21 cellular contexts compared by ENCODE assay signal in the genomic region with DNA sequence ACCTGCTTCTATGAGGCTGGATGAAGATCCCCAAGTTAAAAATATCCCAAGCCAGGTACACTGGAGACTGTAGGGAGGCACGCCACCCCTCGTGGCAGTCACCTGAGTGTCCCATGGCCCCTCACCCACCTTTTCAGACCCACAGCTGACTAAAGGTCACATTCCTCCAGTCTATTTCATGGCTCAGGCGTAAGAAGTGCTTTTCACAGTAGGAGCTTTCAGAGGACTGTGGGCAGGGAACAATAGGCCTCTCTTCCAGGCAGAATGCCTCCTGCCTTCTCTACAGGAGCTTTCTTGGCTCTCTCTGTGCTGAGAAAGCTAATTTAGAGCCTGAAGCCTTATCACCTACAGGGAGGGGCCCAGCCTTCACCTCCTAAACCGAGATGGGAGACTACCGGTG.
DNase-seq lines count a peak whose midpoint lies in the region; ATAC-seq and TF ChIP-seq lines count a peak whose summit lies in the region.
"Had no signal": no experiment of that assay in that cellular context is flagged by ENCODE, and none has a peak within 500 bp of the region (broad histone marks: within the 10 kb centered on the region; RNA-seq: fewer than 3 reads in every experiment).

No MANE protein-coding gene starts in this region.

- peaks cover 5% of the 10 kb centered on the region for H3K4me1 Mint-ChIP-seq in MCF 10A (ENCODE audit: insufficient read depth, unreplicated experiment)
- H3K4me1 Mint-ChIP-seq in brain, result peaks cover 49% of the 10 kb centered on the region
- no peaks in the 10 kb centered on the region for H3K4me1 Mint-ChIP-seq in activated T-helper 1 cell treated with anti-CD3 and anti-CD28 coated beads, Interleukin-12 subunit alpha, Interleukin-12 subunit beta, Interleukin-2, Interleukin-4 antibody, amounts not matched to agents 30 ng/mL and 10 ng/mL and 1 ng/mL, durations not matched to agents 14 hours and 24 hours and 36 hours (ENCODE audit: low read depth)
- H3K4me1 Mint-ChIP-seq: activated naive CD4-positive, alpha-beta T cell treated with anti-CD3 and anti-CD28 coated beads, Interleukin-2, amount 50 U/mL, for 24 hours; stimulated activated naive CD8-positive, alpha-beta T cell treated with anti-CD3 and anti-CD28 coated beads, Interleukin-15, amount 100 ng/mL, for 72 hours had no signal

- intact Hi-C loops in breast epithelium (cut with DNase I; ENCODE audit: low total_unique reads), result no loop called here
- intact Hi-C loops in MCF 10A (cut with micrococcal nuclease), result no loop called here
- intact Hi-C loops in activated T-helper 1 cell treated with anti-CD3 and anti-CD28 coated beads, Interleukin-12 subunit alpha, Interleukin-12 subunit beta, Interleukin-2, Interleukin-4 antibody, amounts not matched to agents 30 ng/mL and 10 ng/mL and 1 ng/mL, durations not matched to agents 14 hours and 24 hours and 36 hours (cut with micrococcal nuclease), result no loop called here

- POLR2A ChIA-PET in MCF 10A (lab: Yijun Ruan, JAX), result no interaction called here

- TF ChIP-seq CTCF in breast epithelium (IDR thresholded peaks at IDR 0.05) (no peak), MCF 10A (IDR thresholded peaks at IDR 0.05; ENCODE audit: unreplicated experiment) (no peak), brain (conservative IDR thresholded peaks at IDR 0.05) (no peak), lung (IDR thresholded peaks at IDR 0.05; ENCODE audit: control extremely low read depth, extremely low read depth) (no peak), suprapubic skin (IDR thresholded peaks at IDR 0.05) (no peak)

- H3K36me3 Mint-ChIP-seq in MCF 10A (ENCODE audit: insufficient read depth, unreplicated experiment) (no peaks in the 10 kb centered on the region), brain (peaks cover 12% of the 10 kb centered on the region)
- H3K36me3 Mint-ChIP-seq in activated T-helper 1 cell treated with anti-CD3 and anti-CD28 coated beads, Interleukin-12 subunit alpha, Interleukin-12 subunit beta, Interleukin-2, Interleukin-4 antibody, amounts not matched to agents 30 ng/mL and 10 ng/mL and 1 ng/mL, durations not matched to agents 14 hours and 24 hours and 36 hours (ENCODE audit: low read depth), result no peaks in the 10 kb centered on the region
- H3K36me3 Mint-ChIP-seq: activated naive CD4-positive, alpha-beta T cell treated with anti-CD3 and anti-CD28 coated beads, Interleukin-2, amount 50 U/mL, for 24 hours had no signal

- TF ChIP-seq EP300 in suprapubic skin (IDR thresholded peaks at IDR 0.05), result no peak

- ATAC-seq in lung (ENCODE audit: insufficient read depth, low FRiP score) (no peak), GM18868 (IDR thresholded peaks at IDR 0.05; ENCODE audit: unreplicated experiment) (no peak)
- ATAC-seq: activated CD8-positive, alpha-beta T cell treated with anti-CD3 and anti-CD28 coated beads for 36 hours; left ventricle myocardium superior; stimulated activated naive CD8-positive, alpha-beta T cell treated with anti-CD3 and anti-CD28 coated beads, Interleukin-15, amount 100 ng/mL, for 72 hours had no signal

- H3K27ac ChIP-seq in breast epithelium, result peak overlapping the region; percentile 54 to 89
- H3K27ac ChIP-seq in lung (ENCODE audit: low read depth in 1 of 2, low read length in 1 of 2), result peak overlapping the region; percentile 10 to 28
- H3K27ac ChIP-seq in suprapubic skin, result peak overlapping the region; percentile 72
- H3K27ac ChIP-seq: GM23248, SJCRH30 had no signal

- WGBS in lung, 2 donors, result 83 to 89% methylated on average over 5 of the region's 5 CpGs
- WGBS in suprapubic skin, result 82% methylated on average over 5 of the region's 5 CpGs

- CTCF ChIA-PET in MCF 10A (lab: Yijun Ruan, JAX), result interaction anchor here (1.6 to 4.5 kb wide), 3 partner anchors 8 to 130 kb away, joined by 4 to 44 read pairs (median 16); no protein-coding TSS in a partner anchor

- H3K27me3 ChIP-seq in breast epithelium (no peaks in the 10 kb centered on the region), lung (ENCODE audit: control insufficient read depth, insufficient read depth) (no peaks in the 10 kb centered on the region), suprapubic skin (no peaks in the 10 kb centered on the region)

- no peak overlapping the region for H3K4me3 ChIP-seq in breast epithelium
- H3K4me3 ChIP-seq in lung, result no peak overlapping the region
- H3K4me3 ChIP-seq in suprapubic skin, result no peak overlapping the region
- H3K4me3 ChIP-seq: GM23248, SJCRH30 had no signal

- H3K27ac Mint-ChIP-seq in MCF 10A (ENCODE audit: low read depth, unreplicated experiment) (no peak overlapping the region), brain (peak overlapping the region; percentile 16 to 99 (median 85))
- H3K27ac Mint-ChIP-seq in activated T-helper 1 cell treated with anti-CD3 and anti-CD28 coated beads, Interleukin-12 subunit alpha, Interleukin-12 subunit beta, Interleukin-2, Interleukin-4 antibody, amounts not matched to agents 30 ng/mL and 10 ng/mL and 1 ng/mL, durations not matched to agents 14 hours and 24 hours and 36 hours, result no peak overlapping the region
- H3K27ac Mint-ChIP-seq: activated naive CD4-positive, alpha-beta T cell treated with anti-CD3 and anti-CD28 coated beads, Interleukin-2, amount 50 U/mL, for 24 hours had no signal

- BruUV-seq in MCF 10A (replicated peaks; lab: Mats Ljungman, UMichigan), result no TSS peak

- DNase-seq in breast epithelium (ENCODE audit: low spot score in 2 of 2) (no peak), MCF 10A (ENCODE audit: unreplicated experiment) (no peak), lung (ENCODE audit: low spot score) (no peak), suprapubic skin (ENCODE audit: low spot score in 2 of 2) (no peak), COLO668 (lab: John Stamatoyannopoulos, UW; ENCODE audit: unreplicated experiment) (no peak)
- DNase-seq in activated T-helper 1 cell treated with anti-CD3 and anti-CD28 coated beads, Interleukin-12 subunit alpha, Interleukin-12 subunit beta, Interleukin-2, Interleukin-4 antibody, amounts not matched to agents 30 ng/mL and 10 ng/mL and 1 ng/mL, durations not matched to agents 14 hours and 24 hours and 36 hours (ENCODE audit: low spot score), result no peak
- DNase-seq: 8988T; activated CD4-positive, CD25-positive, alpha-beta regulatory T cell; activated CD8-positive, alpha-beta T cell treated with anti-CD3 and anti-CD28 coated beads for 36 hours; activated T-cell treated with anti-CD3 and anti-CD28 coated beads, Interleukin-2, amount 50 U/mL, for 1 hour; cortex of kidney; foreskin fibroblast; GM23248; left ventricle myocardium superior; NCI-H2171; SJCRH30; stimulated activated CD4-positive, alpha-beta T cell treated with anti-CD3 and anti-CD28 coated beads, Interleukin-2, amount 100 ng/mL, for 24 hours; stimulated activated naive CD8-positive, alpha-beta T cell treated with anti-CD3 and anti-CD28 coated beads, Interleukin-15, amount 100 ng/mL, for 72 hours had no signal

- H3K4me1 ChIP-seq in breast epithelium, result no peaks in the 10 kb centered on the region
- peaks cover 0 to 2% of the 10 kb centered on the region in 2 donors for H3K4me1 ChIP-seq in lung (ENCODE audit: control insufficient read depth in 2 of 2, insufficient read depth in 2 of 2, low read length in 2 of 2)
- H3K4me1 ChIP-seq in suprapubic skin, result peaks cover 67% of the 10 kb centered on the region
- H3K4me1 ChIP-seq: SJCRH30 had no signal

- no peaks in the 10 kb centered on the region for H3K9me3 Mint-ChIP-seq in MCF 10A (ENCODE audit: unreplicated experiment)
- H3K9me3 Mint-ChIP-seq in brain, result no peaks in the 10 kb centered on the region
- no peaks in the 10 kb centered on the region for H3K9me3 Mint-ChIP-seq in activated T-helper 1 cell treated with anti-CD3 and anti-CD28 coated beads, Interleukin-12 subunit alpha, Interleukin-12 subunit beta, Interleukin-2, Interleukin-4 antibody, amounts not matched to agents 30 ng/mL and 10 ng/mL and 1 ng/mL, durations not matched to agents 14 hours and 24 hours and 36 hours
- H3K9me3 Mint-ChIP-seq: activated CD8-positive, alpha-beta T cell treated with anti-CD3 and anti-CD28 coated beads for 36 hours; activated naive CD4-positive, alpha-beta T cell treated with anti-CD3 and anti-CD28 coated beads, Interleukin-2, amount 50 U/mL, for 24 hours; stimulated activated naive CD8-positive, alpha-beta T cell treated with anti-CD3 and anti-CD28 coated beads, Interleukin-15, amount 100 ng/mL, for 72 hours had no signal

- H3K27me3 Mint-ChIP-seq in MCF 10A (ENCODE audit: insufficient read depth, unreplicated experiment) (no peaks in the 10 kb centered on the region), brain (no peaks in the 10 kb centered on the region)
- H3K27me3 Mint-ChIP-seq in activated T-helper 1 cell treated with anti-CD3 and anti-CD28 coated beads, Interleukin-12 subunit alpha, Interleukin-12 subunit beta, Interleukin-2, Interleukin-4 antibody, amounts not matched to agents 30 ng/mL and 10 ng/mL and 1 ng/mL, durations not matched to agents 14 hours and 24 hours and 36 hours (ENCODE audit: insufficient read depth), result no peaks in the 10 kb centered on the region
- H3K27me3 Mint-ChIP-seq: activated CD8-positive, alpha-beta T cell treated with anti-CD3 and anti-CD28 coated beads for 36 hours; activated naive CD4-positive, alpha-beta T cell treated with anti-CD3 and anti-CD28 coated beads, Interleukin-2, amount 50 U/mL, for 24 hours; stimulated activated naive CD8-positive, alpha-beta T cell treated with anti-CD3 and anti-CD28 coated beads, Interleukin-15, amount 100 ng/mL, for 72 hours had no signal

- no peak overlapping the region for H3K4me3 Mint-ChIP-seq in MCF 10A (ENCODE audit: unreplicated experiment)
- peak overlapping the region in 1 of 5 experiments; percentile 41 for H3K4me3 Mint-ChIP-seq in brain
- H3K4me3 Mint-ChIP-seq in activated T-helper 1 cell treated with anti-CD3 and anti-CD28 coated beads, Interleukin-12 subunit alpha, Interleukin-12 subunit beta, Interleukin-2, Interleukin-4 antibody, amounts not matched to agents 30 ng/mL and 10 ng/mL and 1 ng/mL, durations not matched to agents 14 hours and 24 hours and 36 hours, result no peak overlapping the region
- H3K4me3 Mint-ChIP-seq: activated CD8-positive, alpha-beta T cell treated with anti-CD3 and anti-CD28 coated beads for 36 hours; activated naive CD4-positive, alpha-beta T cell treated with anti-CD3 and anti-CD28 coated beads, Interleukin-2, amount 50 U/mL, for 24 hours; stimulated activated naive CD8-positive, alpha-beta T cell treated with anti-CD3 and anti-CD28 coated beads, Interleukin-15, amount 100 ng/mL, for 72 hours had no signal

- H3K36me3 ChIP-seq in breast epithelium (no peaks in the 10 kb centered on the region), lung (ENCODE audit: control insufficient read depth in 2 of 2, insufficient read depth in 2 of 2, low read length in 2 of 2) (peaks cover 0 to 11% of the 10 kb centered on the region in 2 donors), suprapubic skin (peaks cover 7% of the 10 kb centered on the region)
- H3K36me3 ChIP-seq: SJCRH30 had no signal

- H3K9me3 ChIP-seq in breast epithelium, result no peaks in the 10 kb centered on the region
- H3K9me3 ChIP-seq in lung (ENCODE audit: control insufficient read depth in 2 of 2, insufficient read depth in 1 of 2, low read length in 1 of 2), result no peaks in the 10 kb centered on the region
- no peaks in the 10 kb centered on the region for H3K9me3 ChIP-seq in suprapubic skin
- H3K9me3 ChIP-seq: SJCRH30 had no signal

- TF ChIP-seq POLR2A in breast epithelium (IDR thresholded peaks at IDR 0.05) (no peak), suprapubic skin (IDR thresholded peaks at IDR 0.05) (no peak)

Comparison
In these comparisons a context has a peak if more than half of its experiments do, and no peak if none do; other contexts are left out.
1. H3K27ac ChIP-seq: peak in every context shown above with its lines; median percentile 72 in suprapubic skin; 72 in breast epithelium; 19 in lung.
2. H3K27ac Mint-ChIP-seq: peak in brain (5 of 5); none in MCF 10A (single experiment) and activated T-helper 1 cell treated with anti-CD3 and anti-CD28 coated beads, Interleukin-12 subunit alpha, Interleukin-12 subunit beta, Interleukin-2, Interleukin-4 antibody, amounts not matched to agents 30 ng/mL and 10 ng/mL and 1 ng/mL, durations not matched to agents 14 hours and 24 hours and 36 hours (single experiment).